Comparison of ENCODE assay signal across 13 cellular contexts in the genomic region with DNA sequence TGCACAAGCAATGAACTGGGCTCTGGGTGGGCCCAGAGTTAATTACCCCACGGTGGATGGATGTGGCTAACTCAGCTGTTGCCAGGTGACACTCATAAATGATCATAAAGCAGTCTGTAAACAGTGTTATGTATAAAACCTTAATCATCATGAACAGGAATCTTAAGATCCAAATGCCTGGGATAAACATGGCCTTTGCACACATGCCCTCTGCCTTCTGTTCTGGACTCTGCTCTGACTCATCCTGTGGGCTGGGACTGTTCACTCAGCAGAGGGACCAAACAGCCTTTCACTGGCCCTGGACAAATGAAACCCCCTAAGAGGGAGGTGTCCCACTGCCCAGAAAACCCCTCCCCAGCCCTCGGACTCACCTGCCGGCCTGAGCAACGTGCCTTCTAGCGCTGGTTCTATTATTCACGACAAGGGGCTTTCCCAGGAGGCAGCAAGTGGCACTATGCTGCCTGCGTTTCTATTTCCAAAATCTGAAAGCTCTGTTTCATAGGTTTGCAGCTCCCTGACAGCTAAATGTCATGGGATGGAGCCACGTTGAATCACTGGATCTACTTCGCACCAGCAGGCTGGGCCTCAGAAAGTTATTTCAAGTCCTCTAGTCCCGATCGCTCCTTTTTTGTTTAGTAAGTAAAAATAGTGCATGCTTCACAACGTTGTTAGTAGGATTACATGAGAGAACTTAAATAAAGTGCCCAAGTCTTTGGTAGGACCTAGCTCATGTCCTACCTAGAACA. TPM values are rescaled to one million over a fixed set of nuclear protein-coding genes. Genes with fewer than 3 reads are reported as not detected.
DNase-seq lines count a peak whose midpoint lies in the region; ATAC-seq, FAIRE-seq and TF ChIP-seq lines count a peak whose summit lies in the region.
"Had no signal": no experiment of that assay in that cellular context is flagged by ENCODE, and none has a peak within 500 bp of the region (broad histone marks: within the 10 kb centered on the region; RNA-seq: fewer than 3 reads in every experiment).

No MANE protein-coding gene starts in this region.

- TF ChIP-seq CTCF in brain microvascular endothelial cell (IDR thresholded peaks at IDR 0.05; ENCODE audit: low read depth, low read length, missing control alignments) (no peak), WTC11 (IDR thresholded peaks at IDR 0.05) (no peak)

- H3K4me3 ChIP-seq in brain microvascular endothelial cell (ENCODE audit: low read depth, low read length), result no peak overlapping the region
- H3K4me3 ChIP-seq in subcutaneous abdominal adipose tissue (ENCODE audit: low read depth in 1 of 5, low read length in 5 of 5), result no peak overlapping the region

- FAIRE-seq in HTR-8/SVneo (lab: Jason Lieb, UNC), result no peak

- H3K9me3 ChIP-seq in subcutaneous abdominal adipose tissue (ENCODE audit: control insufficient read depth in 5 of 5, low read length in 5 of 5), result no peaks in the 10 kb centered on the region

- peaks cover 42% of the 10 kb centered on the region for H3K4me1 Mint-ChIP-seq in WTC11

- H3K27ac ChIP-seq in brain microvascular endothelial cell (no peak overlapping the region), subcutaneous abdominal adipose tissue (ENCODE audit: low read depth, low read length) (peak overlapping the region; percentile 29)

- POLR2A ChIA-PET in WTC11 (lab: Charles Lee), result interaction anchor here (0.6 kb wide), 1 partner anchor 382 kb away, joined by 4 read pairs; no protein-coding TSS in a partner anchor

- peaks cover 0 to 26% (median 18%) of the 10 kb centered on the region in 5 donors for H3K4me1 ChIP-seq in subcutaneous abdominal adipose tissue (ENCODE audit: control insufficient read depth in 5 of 5, insufficient read depth in 5 of 5, low read length in 5 of 5)

- CTCF ChIA-PET in WTC11 (lab: Charles Lee), result no interaction called here

- H3K27me3 Mint-ChIP-seq in WTC11 (ENCODE audit: low read depth), result no peaks in the 10 kb centered on the region

- H3K9me3 Mint-ChIP-seq in WTC11, result peaks cover 7% of the 10 kb centered on the region
- H3K9me3 Mint-ChIP-seq: nephron had no signal

- H3K9ac ChIP-seq in subcutaneous abdominal adipose tissue (ENCODE audit: low read length in 5 of 5), result no peak overlapping the region

- intact Hi-C loops in head of caudate nucleus (cut with DNase I), result no loop called here

- ATAC-seq in left lobe of liver, result peak; percentile 61
- ATAC-seq in WTC11, result no peak
- ATAC-seq in GM21619 (IDR thresholded peaks at IDR 0.05; ENCODE audit: unreplicated experiment), result no peak

- no peak overlapping the region for H3K27ac Mint-ChIP-seq in WTC11
- H3K27ac Mint-ChIP-seq: activated T-helper 1 cell treated with anti-CD3 and anti-CD28 coated beads, Interleukin-12 subunit alpha, Interleukin-12 subunit beta, Interleukin-2, Interleukin-4 antibody, amounts not matched to agents 30 ng/mL and 10 ng/mL and 1 ng/mL, durations not matched to agents 14 hours and 24 hours and 36 hours; nephron had no signal

- H3K36me3 ChIP-seq in brain microvascular endothelial cell (replicated peaks) (no peaks in the 10 kb centered on the region), subcutaneous abdominal adipose tissue (ENCODE audit: control insufficient read depth in 5 of 5, insufficient read depth in 5 of 5, low read length in 5 of 5) (no peaks in the 10 kb centered on the region)

- H3K4me3 Mint-ChIP-seq in WTC11, result no peak overlapping the region
- H3K4me3 Mint-ChIP-seq: activated T-helper 1 cell treated with anti-CD3 and anti-CD28 coated beads, Interleukin-12 subunit alpha, Interleukin-12 subunit beta, Interleukin-2, Interleukin-4 antibody, amounts not matched to agents 30 ng/mL and 10 ng/mL and 1 ng/mL, durations not matched to agents 14 hours and 24 hours and 36 hours; nephron had no signal

- no peaks in the 10 kb centered on the region for H3K36me3 Mint-ChIP-seq in WTC11

- DNase-seq in HT-29 (ENCODE audit: low spot score) (peak; percentile 64), brain microvascular endothelial cell (peak; percentile 18), left lobe of liver (ENCODE audit: low spot score) (no peak), WTC11 (ENCODE audit: low spot score) (no peak), HTR-8/SVneo (ENCODE audit: insufficient read length, low spot score) (no peak), head of caudate nucleus (no peak)
- DNase-seq: NCI-H187 treated with DMSO at 0.1 percent for 48 hours; RPMI8226; stimulated activated naive CD4-positive, alpha-beta T cell had no signal

- in situ Hi-C loops in brain microvascular endothelial cell (cut with HindIII; ENCODE audit: low pct_ligation_motif_present, low sequenced_read_pairs), result no loop called here

- no peaks in the 10 kb centered on the region for H3K27me3 ChIP-seq in brain microvascular endothelial cell (replicated peaks)
- H3K27me3 ChIP-seq in subcutaneous abdominal adipose tissue (ENCODE audit: control insufficient read depth in 5 of 5, insufficient read depth in 4 of 5, low read length in 5 of 5), result no peaks in the 10 kb centered on the region

TF ChIP-seq in WTC11, 78 proteins besides CTCF, POLR2A, EP300 and RAD21:
- no peak for TF ChIP-seq SOX15 (CRISPR knock-in tag; IDR thresholded peaks at IDR 0.05)
- no peak for TF ChIP-seq ETV6 (CRISPR knock-in tag; IDR thresholded peaks at IDR 0.05)
- TF ChIP-seq ZNF671 (CRISPR knock-in tag; IDR thresholded peaks at IDR 0.05), result no peak
- TF ChIP-seq ZNF219 (CRISPR knock-in tag; IDR thresholded peaks at IDR 0.05; ENCODE audit: borderline replicate concordance), result no peak
- no peak for TF ChIP-seq CBFB (CRISPR knock-in tag; IDR thresholded peaks at IDR 0.05; ENCODE audit: low read depth)
- TF ChIP-seq EMX1 (CRISPR knock-in tag; IDR thresholded peaks at IDR 0.05), result no peak
- no peak for TF ChIP-seq TEAD4 (CRISPR knock-in tag; IDR thresholded peaks at IDR 0.05)
- TF ChIP-seq, protein P1, sequence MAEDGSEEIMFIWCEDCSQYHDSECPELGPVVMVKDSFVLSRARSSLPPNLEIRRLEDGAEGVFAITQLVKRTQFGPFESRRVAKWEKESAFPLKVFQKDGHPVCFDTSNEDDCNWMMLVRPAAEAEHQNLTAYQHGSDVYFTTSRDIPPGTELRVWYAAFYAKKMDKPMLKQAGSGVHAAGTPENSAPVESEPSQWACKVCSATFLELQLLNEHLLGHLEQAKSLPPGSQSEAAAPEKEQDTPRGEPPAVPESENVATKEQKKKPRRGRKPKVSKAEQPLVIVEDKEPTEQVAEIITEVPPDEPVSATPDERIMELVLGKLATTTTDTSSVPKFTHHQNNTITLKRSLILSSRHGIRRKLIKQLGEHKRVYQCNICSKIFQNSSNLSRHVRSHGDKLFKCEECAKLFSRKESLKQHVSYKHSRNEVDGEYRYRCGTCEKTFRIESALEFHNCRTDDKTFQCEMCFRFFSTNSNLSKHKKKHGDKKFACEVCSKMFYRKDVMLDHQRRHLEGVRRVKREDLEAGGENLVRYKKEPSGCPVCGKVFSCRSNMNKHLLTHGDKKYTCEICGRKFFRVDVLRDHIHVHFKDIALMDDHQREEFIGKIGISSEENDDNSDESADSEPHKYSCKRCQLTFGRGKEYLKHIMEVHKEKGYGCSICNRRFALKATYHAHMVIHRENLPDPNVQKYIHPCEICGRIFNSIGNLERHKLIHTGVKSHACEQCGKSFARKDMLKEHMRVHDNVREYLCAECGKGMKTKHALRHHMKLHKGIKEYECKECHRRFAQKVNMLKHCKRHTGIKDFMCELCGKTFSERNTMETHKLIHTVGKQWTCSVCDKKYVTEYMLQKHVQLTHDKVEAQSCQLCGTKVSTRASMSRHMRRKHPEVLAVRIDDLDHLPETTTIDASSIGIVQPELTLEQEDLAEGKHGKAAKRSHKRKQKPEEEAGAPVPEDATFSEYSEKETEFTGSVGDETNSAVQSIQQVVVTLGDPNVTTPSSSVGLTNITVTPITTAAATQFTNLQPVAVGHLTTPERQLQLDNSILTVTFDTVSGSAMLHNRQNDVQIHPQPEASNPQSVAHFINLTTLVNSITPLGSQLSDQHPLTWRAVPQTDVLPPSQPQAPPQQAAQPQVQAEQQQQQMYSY (CRISPR knock-in tag; IDR thresholded peaks at IDR 0.05), result no peak
- TF ChIP-seq ELF4 (CRISPR knock-in tag; IDR thresholded peaks at IDR 0.05; ENCODE audit: low read depth), result no peak
- TF ChIP-seq NR3C1 (CRISPR knock-in tag; conservative IDR thresholded peaks at IDR 0.05; ENCODE audit: low read depth), result no peak
- TF ChIP-seq NFYB (CRISPR knock-in tag; conservative IDR thresholded peaks at IDR 0.05; ENCODE audit: low read depth), result no peak
- TF ChIP-seq GTF2I (CRISPR knock-in tag; conservative IDR thresholded peaks at IDR 0.05), result no peak
- TF ChIP-seq ZNF423 (CRISPR knock-in tag; IDR thresholded peaks at IDR 0.05), result no peak
- no peak for TF ChIP-seq ZNF396 (CRISPR knock-in tag; IDR thresholded peaks at IDR 0.05; ENCODE audit: borderline replicate concordance)
- TF ChIP-seq SMAD3 (CRISPR knock-in tag; IDR thresholded peaks at IDR 0.05; ENCODE audit: borderline replicate concordance), result no peak
- TF ChIP-seq, protein P2, sequence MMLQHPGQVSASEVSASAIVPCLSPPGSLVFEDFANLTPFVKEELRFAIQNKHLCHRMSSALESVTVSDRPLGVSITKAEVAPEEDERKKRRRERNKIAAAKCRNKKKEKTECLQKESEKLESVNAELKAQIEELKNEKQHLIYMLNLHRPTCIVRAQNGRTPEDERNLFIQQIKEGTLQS (CRISPR knock-in tag; conservative IDR thresholded peaks at IDR 0.05), result no peak
- TF ChIP-seq, protein P3, sequence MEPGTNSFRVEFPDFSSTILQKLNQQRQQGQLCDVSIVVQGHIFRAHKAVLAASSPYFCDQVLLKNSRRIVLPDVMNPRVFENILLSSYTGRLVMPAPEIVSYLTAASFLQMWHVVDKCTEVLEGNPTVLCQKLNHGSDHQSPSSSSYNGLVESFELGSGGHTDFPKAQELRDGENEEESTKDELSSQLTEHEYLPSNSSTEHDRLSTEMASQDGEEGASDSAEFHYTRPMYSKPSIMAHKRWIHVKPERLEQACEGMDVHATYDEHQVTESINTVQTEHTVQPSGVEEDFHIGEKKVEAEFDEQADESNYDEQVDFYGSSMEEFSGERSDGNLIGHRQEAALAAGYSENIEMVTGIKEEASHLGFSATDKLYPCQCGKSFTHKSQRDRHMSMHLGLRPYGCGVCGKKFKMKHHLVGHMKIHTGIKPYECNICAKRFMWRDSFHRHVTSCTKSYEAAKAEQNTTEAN (CRISPR knock-in tag; IDR thresholded peaks at IDR 0.05), result no peak

RNA-seq across cellular contexts. Expression of gene LARGE1, which starts 53.0 kb away (rescaled TPM):
- 12.6 and 13.1 TPM in 2 replicates for total RNA-seq in HT-29 (2014; rRNA removed; shearing (Covaris generic))
- 27.2 TPM for total RNA-seq in left lobe of liver
- total RNA-seq in WTC11 (2021), result 62.4 to 72.6 TPM (median 68.8 TPM) in 3 replicates

Comparison
In these comparisons a context has a peak if more than half of its experiments do, and no peak if none do; other contexts are left out.
1. DNase-seq: peak in HT-29 (single experiment) and brain microvascular endothelial cell (single experiment); none in left lobe of liver (single experiment), WTC11 (single experiment), HTR-8/SVneo (single experiment) and head of caudate nucleus (0 of 42).